10 cellular contexts compared by ENCODE assay signal in genomic region chr12:65826513-65827171, GRCh38. TPM values are rescaled to one million over a fixed set of nuclear protein-coding genes. Genes with fewer than 3 reads are reported as not detected.
DNase-seq lines count a peak whose midpoint lies in the region; ATAC-seq, FAIRE-seq and TF ChIP-seq lines count a peak whose summit lies in the region.
"Had no signal": no experiment of that assay in that cellular context is flagged by ENCODE, and none has a peak within 500 bp of the region (broad histone marks: within the 10 kb centered on the region; RNA-seq: fewer than 3 reads in every experiment).

No MANE protein-coding gene starts in this region.

- H3K4me3 Mint-ChIP-seq in stimulated activated naive B cell treated with anti-CD40 and anti-IgM and Interleukin-4, amounts not matched to agents 10 μg/mL and 1 μg/mL and 100 μg/mL, for 72 hours = peak overlapping the region in 1 of 2 donors; percentile 63

- peaks cover 8% of the 10 kb centered on the region for H3K4me1 ChIP-seq in mesodermal cell (ENCODE audit: control insufficient read depth, insufficient read depth, low read length, poor library complexity, severe bottlenecking)

- no peaks in the 10 kb centered on the region for H3K36me3 ChIP-seq in bronchial epithelial cell (ENCODE audit: control insufficient read depth, insufficient read depth, low read length)
- peaks cover 8% of the 10 kb centered on the region for H3K36me3 ChIP-seq in mesodermal cell (ENCODE audit: control insufficient read depth, insufficient read depth, low read length)

- whole genome bisulfite sequencing in mesodermal cell (ENCODE audit: insufficient coverage in 2 of 2), 2 experiments = 2 to 6% methylated on average over 6 to 10 of the region's 13 CpGs

- FAIRE-seq in bronchial epithelial cell (lab: Jason Lieb, UNC) = no peak

- no peak for ATAC-seq in GM18511 (IDR thresholded peaks at IDR 0.05; ENCODE audit: unreplicated experiment)
- ATAC-seq in stimulated activated naive B cell treated with anti-CD40 and anti-IgM and Interleukin-4, amounts not matched to agents 10 μg/mL and 1 μg/mL and 100 μg/mL, for 72 hours (replicated peaks) = no peak

- no peaks in the 10 kb centered on the region for H3K9me3 Mint-ChIP-seq in stimulated activated naive B cell treated with anti-CD40 and anti-IgM and Interleukin-4, amounts not matched to agents 10 μg/mL and 1 μg/mL and 100 μg/mL, for 72 hours

- peak overlapping the region; percentile 84 for H3K4me3 ChIP-seq in bronchial epithelial cell (ENCODE audit: low read depth, low read length)
- H3K4me3 ChIP-seq in mesodermal cell (ENCODE audit: extremely low read depth, insufficient read depth, low read length, poor library complexity, severe bottlenecking) = peak overlapping the region; percentile 89

- no peaks in the 10 kb centered on the region for H3K27me3 ChIP-seq in bronchial epithelial cell (ENCODE audit: control insufficient read depth, insufficient read depth, low read length)

- peak overlapping the region; percentile 85 for H3K27ac ChIP-seq in mesodermal cell (ENCODE audit: low read depth, low read length, severe bottlenecking)

- H3K27me3 Mint-ChIP-seq in stimulated activated naive B cell treated with anti-CD40 and anti-IgM and Interleukin-4, amounts not matched to agents 10 μg/mL and 1 μg/mL and 100 μg/mL, for 72 hours = peaks cover 46 to 68% of the 10 kb centered on the region in 2 donors

- TF ChIP-seq CTCF in bronchial epithelial cell (IDR thresholded peaks at IDR 0.05; ENCODE audit: insufficient read depth, low read length, severe bottlenecking) = no peak

- H3K36me3 Mint-ChIP-seq in stimulated activated naive B cell treated with anti-CD40 and anti-IgM and Interleukin-4, amounts not matched to agents 10 μg/mL and 1 μg/mL and 100 μg/mL, for 72 hours = peaks cover 0 to 1% of the 10 kb centered on the region in 2 donors

- DNase-seq in AG08396 (ENCODE audit: low spot score) (peak; percentile 49), HS-27A (ENCODE audit: low read depth) (peak; percentile 50), bronchial epithelial cell (ENCODE audit: low read depth) (peak; percentile 88), NAMALWA (ENCODE audit: low spot score) (no peak), DMS 273 treated with DMSO at 0.1 percent for 48 hours (lab: John Stamatoyannopoulos, UW) (no peak)
- DNase-seq in stimulated activated naive B cell treated with anti-CD40 and anti-IgM and Interleukin-4, amounts not matched to agents 10 μg/mL and 1 μg/mL and 100 μg/mL, for 72 hours = no peak
- DNase-seq: MV-4-11; stimulated activated CD4-positive, alpha-beta T cell treated with anti-CD3 and anti-CD28 coated beads, Interleukin-1b, Interleukin-23, amount 100 ng/mL, for 48 hours had no signal

- H3K27ac Mint-ChIP-seq in stimulated activated naive B cell treated with anti-CD40 and anti-IgM and Interleukin-4, amounts not matched to agents 10 μg/mL and 1 μg/mL and 100 μg/mL, for 72 hours = no peak overlapping the region

- H3K9me3 ChIP-seq in mesodermal cell (ENCODE audit: control insufficient read depth, low read length) = no peaks in the 10 kb centered on the region

- peaks cover 13 to 36% of the 10 kb centered on the region in 2 donors for H3K4me1 Mint-ChIP-seq in stimulated activated naive B cell treated with anti-CD40 and anti-IgM and Interleukin-4, amounts not matched to agents 10 μg/mL and 1 μg/mL and 100 μg/mL, for 72 hours

RNA-seq across cellular contexts. Expression of gene HMGA2, which starts 2.4 kb away (rescaled TPM):
- total RNA-seq in bronchial epithelial cell = 8.3 and 21.1 TPM in 2 replicates
- 370 TPM for polyA plus RNA-seq in mesodermal cell (2013, experiment 1 of 2)
- 394 TPM for polyA plus RNA-seq in mesodermal cell (2013, experiment 2 of 2)

Comparison
In these comparisons a context has a peak if more than half of its experiments do, and no peak if none do; other contexts are left out.
1. DNase-seq: peak in AG08396 (single experiment), HS-27A (single experiment) and bronchial epithelial cell (single experiment); none in NAMALWA (single experiment), DMS 273 treated with DMSO at 0.1 percent for 48 hours (single experiment) and stimulated activated naive B cell treated with anti-CD40 and anti-IgM and Interleukin-4, amounts not matched to agents 10 μg/mL and 1 μg/mL and 100 μg/mL, for 72 hours (single experiment).